In the genomic region with DNA sequence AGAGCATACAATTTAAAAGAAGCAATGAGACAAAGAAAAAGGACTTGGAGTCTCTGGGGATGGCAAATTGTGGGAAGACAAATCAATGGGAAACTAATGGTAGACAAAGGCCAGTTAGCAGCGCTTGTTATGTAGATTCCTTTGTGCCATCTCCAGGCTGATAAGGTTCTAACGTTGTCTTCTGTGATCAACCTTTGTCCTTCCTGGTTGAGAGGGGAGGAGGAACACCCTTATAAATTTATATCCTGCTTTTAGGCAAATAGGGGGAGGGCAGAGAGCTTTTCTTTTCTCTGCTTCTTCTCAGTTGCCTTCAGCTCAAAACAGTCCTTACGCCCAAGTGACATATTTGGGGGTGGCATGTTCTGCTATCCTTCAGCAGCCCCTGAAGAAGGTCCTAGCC, we compare ENCODE assay signal across 13 cellular contexts.
A peak's percentile ranks its signal among the peaks of the same experiment; 100 is the strongest.
DNase-seq lines count a peak whose midpoint lies in the region; ATAC-seq and TF ChIP-seq lines count a peak whose summit lies in the region.
"Had no signal": no experiment of that assay in that cellular context is flagged by ENCODE, and none has a peak within 500 bp of the region (broad histone marks: within the 10 kb centered on the region; RNA-seq: fewer than 3 reads in every experiment).

No MANE protein-coding gene starts in this region.

- H3K36me3 Mint-ChIP-seq in nephron progenitor cell (ENCODE audit: low read depth), result peaks cover 6% of the 10 kb centered on the region

- H3K36me3 ChIP-seq in heart left ventricle (peaks cover 0 to 27% (median 0%) of the 10 kb centered on the region in 9 donors), uterus (no peaks in the 10 kb centered on the region)

- no peak overlapping the region for H3K4me3 Mint-ChIP-seq in nephron progenitor cell
- H3K4me3 Mint-ChIP-seq: activated naive CD8-positive, alpha-beta T cell had no signal

- H3K4me1 Mint-ChIP-seq in nephron progenitor cell, result peaks cover 77% of the 10 kb centered on the region

- peak overlapping the region; percentile 74 for H3K27ac Mint-ChIP-seq in nephron progenitor cell

- no peaks in the 10 kb centered on the region for H3K27me3 ChIP-seq in heart left ventricle
- no peaks in the 10 kb centered on the region for H3K27me3 ChIP-seq in dorsolateral prefrontal cortex
- H3K27me3 ChIP-seq in uterus, result no peaks in the 10 kb centered on the region

- TF ChIP-seq POLR2A in heart left ventricle (IDR thresholded peaks at IDR 0.05) (no peak), uterus (IDR thresholded peaks at IDR 0.05) (no peak)

- peaks cover 24 to 86% (median 74%) of the 10 kb centered on the region in 12 donors for H3K4me1 ChIP-seq in heart left ventricle
- H3K4me1 ChIP-seq in uterus, result peaks cover 10 to 33% of the 10 kb centered on the region in 2 donors

- WGBS in heart left ventricle, 4 donors, result 59 to 71% (median 60%) methylated on average over 3 of the region's 3 CpGs

- H3K9me3 ChIP-seq in heart left ventricle (no peaks in the 10 kb centered on the region), uterus (no peaks in the 10 kb centered on the region)

- TF ChIP-seq CTCF in heart left ventricle (IDR thresholded peaks at IDR 0.05), result no peak
- no peak for TF ChIP-seq CTCF in dorsolateral prefrontal cortex (IDR thresholded peaks at IDR 0.05 in 54 of 56, conservative IDR thresholded peaks at IDR 0.05 in 2 of 56; ENCODE audit: low read depth in 1 of 56, partially characterized antibody in 56 of 56)
- TF ChIP-seq CTCF in nephron progenitor cell (IDR thresholded peaks at IDR 0.05), result no peak
- no peak for TF ChIP-seq CTCF in uterus (IDR thresholded peaks at IDR 0.05)

- ATAC-seq in heart left ventricle (no peak), Right ventricle myocardium inferior (no peak), GM21515 (IDR thresholded peaks at IDR 0.05; ENCODE audit: unreplicated experiment) (no peak), HG03045 (IDR thresholded peaks at IDR 0.05; ENCODE audit: unreplicated experiment) (no peak)

- H3K27ac ChIP-seq in heart left ventricle (peak overlapping the region in 7 of 12 donors; percentile 1 to 66 (median 59)), dorsolateral prefrontal cortex (peak overlapping the region in 52 of 59 donors; percentile 10 to 95 (median 60)), uterus (peak overlapping the region; percentile 23 to 55)

- H3K4me3 ChIP-seq in heart left ventricle (no peak overlapping the region), dorsolateral prefrontal cortex (no peak overlapping the region), uterus (no peak overlapping the region)

- no peaks in the 10 kb centered on the region for H3K9me3 Mint-ChIP-seq in nephron progenitor cell

- H3K27me3 Mint-ChIP-seq in nephron progenitor cell (ENCODE audit: low read depth, poor library complexity), result peaks cover 3% of the 10 kb centered on the region
- H3K27me3 Mint-ChIP-seq: activated naive CD8-positive, alpha-beta T cell had no signal

- intact Hi-C loops in heart left ventricle (cut with DNase I) (no loop called here), Right ventricle myocardium inferior (cut with DNase I) (loop anchor here (10.0 kb wide), 1 partner anchor 151 kb away; the partner anchor contains the start of gene MCFD2), dorsolateral prefrontal cortex (cut with DNase I) (no loop called here), uterus (cut with DNase I; ENCODE audit: low total_unique reads) (no loop called here)

- DNase-seq in heart left ventricle (no peak), Right ventricle myocardium inferior (ENCODE audit: missing footprints) (no peak), dorsolateral prefrontal cortex (no peak), nephron progenitor cell (no peak), uterus (no peak)
- DNase-seq in activated effector memory CD4-positive, alpha-beta T cell treated with Interleukin-2 at 50 U/mL for 16 hours, result no peak
- DNase-seq: KBM-7, NCI-H1694, NCI-H748 treated with DMSO at 0.1 percent for 48 hours, SHP77 treated with DMSO at 0.1 percent for 48 hours had no signal
